In genomic region chr2:14557921-14558320, GRCh38 we compare ENCODE assay signal across 25 cellular contexts.
DNase-seq lines count a peak whose midpoint lies in the region; ATAC-seq and TF ChIP-seq lines count a peak whose summit lies in the region.
"Had no signal": no experiment of that assay in that cellular context is flagged by ENCODE, and none has a peak within 500 bp of the region (broad histone marks: within the 10 kb centered on the region; RNA-seq: fewer than 3 reads in every experiment).

No MANE protein-coding gene starts in this region.

- no peak overlapping the region for H3K4me3 Mint-ChIP-seq in activated CD4-positive, alpha-beta memory T cell treated with anti-CD3 and anti-CD28 coated beads, Interleukin-2, amount 10 ng/mL, durations not matched to agents 7 days and 5 days

- H3K9ac ChIP-seq in colonic mucosa (ENCODE audit: low read depth in 2 of 2, low read length in 2 of 2) (peak overlapping the region in 1 of 2 donors; percentile 58), smooth muscle cell (ENCODE audit: low read depth) (no peak overlapping the region)

- H4K20me1 ChIP-seq in smooth muscle cell (ENCODE audit: low read depth), result no peaks in the 10 kb centered on the region

- no peaks in the 10 kb centered on the region for H3K36me3 Mint-ChIP-seq in activated CD4-positive, alpha-beta memory T cell treated with anti-CD3 and anti-CD28 coated beads, Interleukin-2, amount 10 ng/mL, durations not matched to agents 7 days and 5 days (ENCODE audit: low read depth)

- H3K4me1 ChIP-seq in colonic mucosa (no peaks in the 10 kb centered on the region), smooth muscle cell (ENCODE audit: low read depth) (no peaks in the 10 kb centered on the region)
- H3K4me1 ChIP-seq: SJSA1 had no signal

- 80% methylated on average over 2 of the region's 2 CpGs for WGBS in smooth muscle cell (ENCODE audit: low lambda C conversion rate)

- H3F3A ChIP-seq in smooth muscle cell (ENCODE audit: low read depth), result no peaks in the 10 kb centered on the region

- H3K79me2 ChIP-seq in smooth muscle cell (ENCODE audit: low read depth), result no peaks in the 10 kb centered on the region

- no peak for TF ChIP-seq CTCF in colonic mucosa (IDR thresholded peaks at IDR 0.05)
- no peak for TF ChIP-seq CTCF in smooth muscle cell (IDR thresholded peaks at IDR 0.05; ENCODE audit: borderline replicate concordance, insufficient read depth, poor library complexity, severe bottlenecking)

- intact Hi-C loops in colonic mucosa (cut with DNase I), result loop anchor here (5.0 kb wide), 1 partner anchor 74 kb away; the partner anchor contains the start of gene LRATD1
- intact Hi-C loops in left colon (cut with DNase I, micrococcal nuclease), result no loop called here

- H3K36me3 ChIP-seq in colonic mucosa (no peaks in the 10 kb centered on the region), smooth muscle cell (ENCODE audit: low read depth) (no peaks in the 10 kb centered on the region)
- H3K36me3 ChIP-seq: SJSA1 had no signal

- H3K9me3 ChIP-seq in colonic mucosa (no peaks in the 10 kb centered on the region), smooth muscle cell (replicated peaks; ENCODE audit: low read depth) (no peaks in the 10 kb centered on the region)

- no peak overlapping the region for H3K27ac Mint-ChIP-seq in activated CD4-positive, alpha-beta memory T cell treated with anti-CD3 and anti-CD28 coated beads, Interleukin-2, amount 10 ng/mL, durations not matched to agents 7 days and 5 days

- H3K27ac ChIP-seq in colonic mucosa, result peak overlapping the region; percentile 81
- H3K27ac ChIP-seq in smooth muscle cell (ENCODE audit: low read depth), result peak overlapping the region; percentile 38
- H3K27ac ChIP-seq: HL-60, PC-9, SJSA1 had no signal

- no peaks in the 10 kb centered on the region for H3K27me3 Mint-ChIP-seq in activated CD4-positive, alpha-beta memory T cell treated with anti-CD3 and anti-CD28 coated beads, Interleukin-2, amount 10 ng/mL, durations not matched to agents 7 days and 5 days

- peaks cover 4% of the 10 kb centered on the region for H3K9me3 Mint-ChIP-seq in activated CD4-positive, alpha-beta memory T cell treated with anti-CD3 and anti-CD28 coated beads, Interleukin-2, amount 10 ng/mL, durations not matched to agents 7 days and 5 days

- CTCF ChIA-PET in activated CD4-positive, alpha-beta memory T cell treated with anti-CD3 and anti-CD28 coated beads, Interleukin-2, amount 10 ng/mL, durations not matched to agents 7 days and 5 days (lab: Charles Lee), result no interaction called here

- no peak overlapping the region for H2AFZ ChIP-seq in smooth muscle cell (ENCODE audit: low read depth)
- H2AFZ ChIP-seq: PC-9 had no signal

- H3K4me1 Mint-ChIP-seq in activated CD4-positive, alpha-beta memory T cell treated with anti-CD3 and anti-CD28 coated beads, Interleukin-2, amount 10 ng/mL, durations not matched to agents 7 days and 5 days, result no peaks in the 10 kb centered on the region

- ATAC-seq in left colon (peak; percentile 82), HG02981 (IDR thresholded peaks at IDR 0.05; ENCODE audit: unreplicated experiment) (no peak), HG03108 (IDR thresholded peaks at IDR 0.05; ENCODE audit: unreplicated experiment) (no peak)

- POLR2A ChIA-PET in activated CD4-positive, alpha-beta memory T cell treated with anti-CD3 and anti-CD28 coated beads, Interleukin-2, amount 10 ng/mL, durations not matched to agents 7 days and 5 days (lab: Charles Lee), result no interaction called here

- H3K27me3 ChIP-seq in colonic mucosa, result no peaks in the 10 kb centered on the region
- no peaks in the 10 kb centered on the region for H3K27me3 ChIP-seq in smooth muscle cell (ENCODE audit: low read depth)
- H3K27me3 ChIP-seq: SJSA1 had no signal

- DNase-seq in NCI-H2227 (lab: John Stamatoyannopoulos, UW; ENCODE audit: unreplicated experiment), result peak; percentile 30
- no peak for DNase-seq in colonic mucosa
- no peak for DNase-seq in left colon
- DNase-seq in smooth muscle cell (lab: John Stamatoyannopoulos, UW; ENCODE audit: unreplicated experiment), result no peak
- no peak for DNase-seq in KG1 (lab: John Stamatoyannopoulos, UW)
- no peak for DNase-seq in activated CD4-positive, alpha-beta memory T cell treated with anti-CD3 and anti-CD28 coated beads, Interleukin-2, amount 10 ng/mL, durations not matched to agents 7 days and 5 days
- DNase-seq: Calu3, DMS79 treated with DMSO at 0.1 percent for 48 hours, GF-D8, HCEC 1CT, Karpas-422, NCI-H1105, NCI-H1436 treated with DMSO at 0.1 percent for 48 hours, NCI-H187 treated with DMSO at 0.1 percent for 48 hours, NCI-H2107, NCI-H446 treated with DMSO at 0.1 percent for 48 hours, NCI-H526, NCI-H82, PC-9, Right ventricle myocardium superior, RPMI8226 had no signal

- no peak overlapping the region for H3K4me2 ChIP-seq in smooth muscle cell
- H3K4me2 ChIP-seq: PC-9 had no signal

- H3K4me3 ChIP-seq in colonic mucosa, result no peak overlapping the region
- H3K4me3 ChIP-seq in smooth muscle cell, result no peak overlapping the region
- H3K4me3 ChIP-seq: PC-9, SJSA1 had no signal
